ENCODE assay signal across 8 cellular contexts in the genomic region with DNA sequence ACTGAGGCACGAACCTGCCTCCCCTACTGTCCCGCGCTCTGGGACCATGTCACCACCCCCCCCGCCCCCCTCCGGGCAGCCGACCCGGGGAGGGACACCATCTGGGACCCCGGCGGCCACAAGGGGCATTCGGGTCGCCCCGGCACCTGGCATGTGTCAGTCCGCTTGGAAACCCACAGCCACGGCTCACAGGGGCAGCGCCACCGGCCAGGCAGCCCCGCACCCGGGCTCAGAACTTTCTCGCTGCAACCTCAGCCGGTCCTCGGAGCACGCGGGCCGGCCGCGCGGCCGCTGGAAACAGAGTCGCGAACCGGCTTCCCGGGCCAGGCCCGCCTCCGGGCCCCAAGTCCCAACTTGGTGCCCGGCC.
A peak's percentile ranks its signal among the peaks of the same experiment; 100 is the strongest.
DNase-seq lines count a peak whose midpoint lies in the region; ATAC-seq and TF ChIP-seq lines count a peak whose summit lies in the region.

No MANE protein-coding gene starts in this region.

- no peak for ATAC-seq in right lobe of liver
- ATAC-seq in GM21786 (IDR thresholded peaks at IDR 0.05; ENCODE audit: unreplicated experiment), result no peak
- ATAC-seq in HG02938 (IDR thresholded peaks at IDR 0.05; ENCODE audit: unreplicated experiment), result no peak

- H3K4me1 ChIP-seq in HUES64 (ENCODE audit: insufficient read depth, low read length), result peaks cover 25% of the 10 kb centered on the region
- peaks cover 0 to 36% (median 18%) of the 10 kb centered on the region in 4 donors for H3K4me1 ChIP-seq in right lobe of liver
- peaks cover 0 to 44% (median 24%) of the 10 kb centered on the region in 4 donors for H3K4me1 ChIP-seq in tibial nerve

- H3K27me3 Mint-ChIP-seq in brain, result peaks cover 20% of the 10 kb centered on the region

- H3K36me3 ChIP-seq in GM06990 (ENCODE audit: control insufficient read depth, insufficient read depth, low read length) (no peaks in the 10 kb centered on the region), HUES64 (ENCODE audit: insufficient read depth, low read length) (no peaks in the 10 kb centered on the region), right lobe of liver (no peaks in the 10 kb centered on the region), tibial nerve (no peaks in the 10 kb centered on the region)

- H3K27ac ChIP-seq in HUES64 (ENCODE audit: low read depth, low read length) (no peak overlapping the region), right lobe of liver (peak overlapping the region; percentile 73 to 90 (median 76)), tibial nerve (peak overlapping the region; percentile 58 to 90 (median 73))

- peak overlapping the region; percentile 91 to 98 (median 92) for H3K4me3 Mint-ChIP-seq in brain

- WGBS in HUES64, result under 1% methylated on average over 32 of the region's 35 CpGs
- WGBS in right lobe of liver (ENCODE audit: insufficient coverage, low coverage, low lambda C conversion rate, missing lambda C conversion rate), result no CpG with 5 or more reads among the region's 35 CpGs
- 1 to 2% methylated on average over 9 to 17 of the region's 35 CpGs for WGBS in tibial nerve, 2 donors

- H3K9me3 ChIP-seq in HUES64 (ENCODE audit: insufficient read depth, low read depth, low read length), result no peaks in the 10 kb centered on the region
- H3K9me3 ChIP-seq in right lobe of liver, result no peaks in the 10 kb centered on the region
- H3K9me3 ChIP-seq in tibial nerve, result no peaks in the 10 kb centered on the region

- no peak for DNase-seq in GM06990 (ENCODE audit: extremely low read depth, insufficient read length)
- DNase-seq in right lobe of liver, result no peak
- no peak for DNase-seq in tibial nerve (ENCODE audit: low spot score in 2 of 2)
- DNase-seq in NK-92 (lab: John Stamatoyannopoulos, UW; ENCODE audit: unreplicated experiment), result no peak

- no peak for TF ChIP-seq EP300 in tibial nerve (IDR thresholded peaks at IDR 0.05)

- intact Hi-C loops in right lobe of liver (cut with DNase I), result no loop called here

- H3K27me3 ChIP-seq in GM06990 (replicated peaks; ENCODE audit: control insufficient read depth, insufficient read depth, low read length) (no peaks in the 10 kb centered on the region), HUES64 (ENCODE audit: insufficient read depth, low read length) (peaks cover 17% of the 10 kb centered on the region), right lobe of liver (no peaks in the 10 kb centered on the region), tibial nerve (no peaks in the 10 kb centered on the region)

- H3K4me3 ChIP-seq in GM06990 (replicated peaks; ENCODE audit: low read depth, low read length) (peak overlapping the region; percentile 67), HUES64 (ENCODE audit: low read length) (peak overlapping the region; percentile 69), right lobe of liver (peak overlapping the region; percentile 54 to 86 (median 66)), tibial nerve (peak overlapping the region; percentile 63 to 87 (median 67))

- H3K9ac ChIP-seq in HUES64 (ENCODE audit: low read depth, low read length), result peak overlapping the region; percentile 68

- TF ChIP-seq POLR2A in right lobe of liver (IDR thresholded peaks at IDR 0.05), result no peak
- no peak for TF ChIP-seq POLR2A in tibial nerve (IDR thresholded peaks at IDR 0.05)

- peaks cover 0 to 8% (median 0%) of the 10 kb centered on the region in 5 experiments for H3K9me3 Mint-ChIP-seq in brain

- H3K36me3 Mint-ChIP-seq in brain, result no peaks in the 10 kb centered on the region

- H3K4me1 Mint-ChIP-seq in brain, result peaks cover 48% of the 10 kb centered on the region

- TF ChIP-seq CTCF in GM06990 (IDR thresholded peaks at IDR 0.05; ENCODE audit: insufficient read depth, low read length, poor library complexity, severe bottlenecking), result no peak
- TF ChIP-seq CTCF in brain (conservative IDR thresholded peaks at IDR 0.05), result no peak
- TF ChIP-seq CTCF in right lobe of liver (IDR thresholded peaks at IDR 0.05), result no peak
- TF ChIP-seq CTCF in tibial nerve (IDR thresholded peaks at IDR 0.05), result no peak

- H3K27ac Mint-ChIP-seq in brain, result peak overlapping the region in 1 of 5 experiments; percentile 95
